1 cellular context compared by ENCODE assay signal in genomic region chr7:65006094-65006992, GRCh38.
TF ChIP-seq lines count a peak whose summit lies in the region.

Gene ERV3-1 (minus strand): TSS chr7:65006687. CDS start chr7:64993026, 13,661 bp downstream.

TF ChIP-seq in H1, 55 proteins besides CTCF, POLR2A, EP300 and RAD21 (continued from another document):
- TF ChIP-seq E2F6 (IDR thresholded peaks at IDR 0.05) = no peak
- no peak for TF ChIP-seq EGR1 (IDR thresholded peaks at IDR 0.05; ENCODE audit: borderline replicate concordance, low read depth, low read length)
- peak; percentile 97 for TF ChIP-seq PHF8 (conservative IDR thresholded peaks at IDR 0.05; ENCODE audit: low read depth, low read length)
- no peak for TF ChIP-seq FOSL1 (IDR thresholded peaks at IDR 0.05; ENCODE audit: insufficient read depth, low read depth, low read length)
- TF ChIP-seq KDM4A (IDR thresholded peaks at IDR 0.05; ENCODE audit: low read depth, low read length, severe bottlenecking) = peak; percentile 87
- no peak for TF ChIP-seq RBBP5 (IDR thresholded peaks at IDR 0.05; ENCODE audit: borderline replicate concordance, low read depth, low read length)
- TF ChIP-seq RXRA (IDR thresholded peaks at IDR 0.05; ENCODE audit: insufficient read depth, low read depth, low read length) = no peak
- TF ChIP-seq GABPA (IDR thresholded peaks at IDR 0.05; ENCODE audit: borderline replicate concordance, insufficient read depth, low read length) = no peak
- TF ChIP-seq ASH2L (IDR thresholded peaks at IDR 0.05; ENCODE audit: low read length) = peak; percentile 89
- no peak for TF ChIP-seq EZH2 (IDR thresholded peaks at IDR 0.05; ENCODE audit: low read depth, low read length, severe bottlenecking)
- TF ChIP-seq NRF1 (IDR thresholded peaks at IDR 0.05; ENCODE audit: low read depth, low read length) = no peak
- TF ChIP-seq SP1 (IDR thresholded peaks at IDR 0.05; ENCODE audit: low read depth, low read length) = peak; percentile 91
- TF ChIP-seq TCF12 (IDR thresholded peaks at IDR 0.05; ENCODE audit: low read depth, low read length) = no peak
- TF ChIP-seq SUZ12 (IDR thresholded peaks at IDR 0.05; ENCODE audit: low read length) = no peak
- TF ChIP-seq CEBPB (IDR thresholded peaks at IDR 0.05; ENCODE audit: low read depth, low read length) = no peak
- no peak for TF ChIP-seq KDM5A (IDR thresholded peaks at IDR 0.05; ENCODE audit: low read length)
- TF ChIP-seq TBP (IDR thresholded peaks at IDR 0.05; ENCODE audit: low read depth, low read length) = peak; percentile 79
- TF ChIP-seq TAF1 (IDR thresholded peaks at IDR 0.05; ENCODE audit: low read depth, low read length) = peak; percentile 94
- TF ChIP-seq SIRT6 (IDR thresholded peaks at IDR 0.05; ENCODE audit: low read length) = no peak
- peak in 1 of 2 experiments; percentile 85; a peak in 2 of 4 replicates for TF ChIP-seq SIN3A (conservative IDR thresholded peaks at IDR 0.05 in 1 of 2, IDR thresholded peaks at IDR 0.05 in 1 of 2; ENCODE audit: low read depth in 1 of 2, low read length in 2 of 2)
- TF ChIP-seq CHD2 (IDR thresholded peaks at IDR 0.05; ENCODE audit: low read length) = peak; percentile 68
- TF ChIP-seq SIX5 (IDR thresholded peaks at IDR 0.05; ENCODE audit: low read depth, low read length) = no peak
- no peak for TF ChIP-seq MAX (IDR thresholded peaks at IDR 0.05)
- no peak for TF ChIP-seq USF2 (IDR thresholded peaks at IDR 0.05; ENCODE audit: low read length)
- no peak for TF ChIP-seq CHD1 (IDR thresholded peaks at IDR 0.05; ENCODE audit: low read depth, low read length)
- TF ChIP-seq BACH1 (IDR thresholded peaks at IDR 0.05; ENCODE audit: low read length) = no peak
- no peak for TF ChIP-seq RNF2 (IDR thresholded peaks at IDR 0.05; ENCODE audit: borderline replicate concordance, low read depth, low read length, missing control alignments, poor library complexity, severe bottlenecking)
- TF ChIP-seq CHD7 (IDR thresholded peaks at IDR 0.05; ENCODE audit: insufficient replicate concordance, low read length) = no peak
- no peak for TF ChIP-seq KDM1A (IDR thresholded peaks at IDR 0.05; ENCODE audit: borderline replicate concordance, low read length)
- TF ChIP-seq RFX5 (IDR thresholded peaks at IDR 0.05; ENCODE audit: borderline replicate concordance, low read depth, low read length) = no peak
- TF ChIP-seq GTF2F1 (IDR thresholded peaks at IDR 0.05; ENCODE audit: borderline replicate concordance, low read depth, low read length) = 0 out of 2 replicates have a peak, but pooled peaks have one; percentile 40
- TF ChIP-seq JUND (IDR thresholded peaks at IDR 0.05; ENCODE audit: low read length) = no peak
- TF ChIP-seq BCL11A (IDR thresholded peaks at IDR 0.05; ENCODE audit: low read depth in 2 of 2, low read length in 2 of 2) = no peak
- no peak for TF ChIP-seq YY1 (IDR thresholded peaks at IDR 0.05; ENCODE audit: low read depth, low read length)
- no peak for TF ChIP-seq MAFK (IDR thresholded peaks at IDR 0.05; ENCODE audit: low read depth, low read length)
- no peak for TF ChIP-seq TAF7 (optimal IDR thresholded peaks at IDR 0.05; ENCODE audit: borderline replicate concordance, low read depth, low read length)
- TF ChIP-seq HDAC6 (IDR thresholded peaks at IDR 0.05; ENCODE audit: low read depth, low read length) = no peak
- no peak for TF ChIP-seq NANOG (IDR thresholded peaks at IDR 0.05; ENCODE audit: insufficient read depth, low read depth, low read length, poor library complexity, severe bottlenecking)
- no peak for TF ChIP-seq BRCA1 (IDR thresholded peaks at IDR 0.05; ENCODE audit: low read depth, low read length)
- peak; percentile 89 for TF ChIP-seq POLR2AphosphoS5 (IDR thresholded peaks at IDR 0.05; ENCODE audit: low read depth, low read length)
- no peak for TF ChIP-seq CREB1 (IDR thresholded peaks at IDR 0.05)
- no peak for TF ChIP-seq SP4 (IDR thresholded peaks at IDR 0.05; ENCODE audit: low read length)
- no peak for TF ChIP-seq SAP30 (IDR thresholded peaks at IDR 0.05; ENCODE audit: insufficient read depth, insufficient replicate concordance, low read length)
- TF ChIP-seq SP2 (IDR thresholded peaks at IDR 0.05; ENCODE audit: low read length) = no peak
- no peak for TF ChIP-seq CBX5 (IDR thresholded peaks at IDR 0.05; ENCODE audit: low read depth, low read length)
- no peak for TF ChIP-seq CBX8 (IDR thresholded peaks at IDR 0.05; ENCODE audit: borderline replicate concordance, low read depth, low read length)
- TF ChIP-seq HDAC2 (IDR thresholded peaks at IDR 0.05; ENCODE audit: borderline replicate concordance in 1 of 2, low read depth in 2 of 2, low read length in 2 of 2) = no peak
- no peak for TF ChIP-seq JUN (IDR thresholded peaks at IDR 0.05; ENCODE audit: low read depth, low read length)
- TF ChIP-seq ATF2 (IDR thresholded peaks at IDR 0.05; ENCODE audit: low read length) = no peak
TF ChIP-seq in H1: peak in this region for 11.
